Comparison of ENCODE assay signal across 8 cellular contexts in genomic region chr4:38034986-38035882, GRCh38.
DNase-seq lines count a peak whose midpoint lies in the region; ATAC-seq and TF ChIP-seq lines count a peak whose summit lies in the region.

No MANE protein-coding gene starts in this region.

- TF ChIP-seq CTCF in AG09309 (IDR thresholded peaks at IDR 0.05; ENCODE audit: control insufficient read depth, insufficient read depth, low read depth, low read length, missing control alignments) (peak; percentile 62), GM10248 (IDR thresholded peaks at IDR 0.05; ENCODE audit: control extremely low read depth, extremely low read depth, low read depth, missing control alignments) (peak; percentile 59), fibroblast of mammary gland (conservative IDR thresholded peaks at IDR 0.05; ENCODE audit: control insufficient read depth, insufficient read depth, low read depth, low read length) (peak; percentile 72), neutrophil (IDR thresholded peaks at IDR 0.05) (peak; percentile 53)

- H3K27me3 ChIP-seq in neutrophil, result no peaks in the 10 kb centered on the region

- H3K36me3 ChIP-seq in neutrophil, result peaks cover 88% of the 10 kb centered on the region

- H3K4me1 Mint-ChIP-seq in T-cell, result peaks cover 0 to 1% (median 0%) of the 10 kb centered on the region in 3 donors

- DNase-seq in AG09309 (ENCODE audit: low read depth) (peak; percentile 21), GM10248 (ENCODE audit: extremely low spot score) (peak; percentile 70), NCI-H146 treated with DMSO at 0.1 percent for 48 hours (lab: John Stamatoyannopoulos, UW; ENCODE audit: unreplicated experiment) (peak; percentile 44), T-cell (peak in 23 of 34 experiments; percentile 4 to 53 (median 19)), fibroblast of mammary gland (ENCODE audit: low read depth) (peak; percentile 75)

- no peak overlapping the region for H3K27ac Mint-ChIP-seq in T-cell

- no peaks in the 10 kb centered on the region for H3K27me3 Mint-ChIP-seq in T-cell

- H3K36me3 Mint-ChIP-seq in T-cell, result peaks cover 27% of the 10 kb centered on the region

- H3K9me3 Mint-ChIP-seq in T-cell, result no peaks in the 10 kb centered on the region

- POLR2A ChIA-PET in GM10248 (lab: Yijun Ruan, JAX) (no interaction called here), T-cell (lab: Charles Lee) (interaction anchor here in 1 of 2 donors (0.6 kb wide), 1 partner anchor 586 kb away, joined by 3 read pairs; no protein-coding TSS in a partner anchor)

- ATAC-seq in T-cell (replicated peaks in 1 of 4) (peak; percentile 29 to 66 (median 41)), GM18858 (IDR thresholded peaks at IDR 0.05; ENCODE audit: unreplicated experiment) (no peak), GM21825 (IDR thresholded peaks at IDR 0.05; ENCODE audit: unreplicated experiment) (no peak)

- H3K4me3 Mint-ChIP-seq in T-cell, result no peak overlapping the region

- H3K4me1 ChIP-seq in neutrophil (ENCODE audit: control insufficient read depth in 1 of 2, insufficient read depth in 1 of 2, low read depth in 1 of 2, low read length in 1 of 2), result no peaks in the 10 kb centered on the region

- H3K27ac ChIP-seq in neutrophil, result no peak overlapping the region

- H3K4me3 ChIP-seq in AG09309 (ENCODE audit: control insufficient read depth, low read depth, low read length) (no peak overlapping the region), fibroblast of mammary gland (ENCODE audit: control insufficient read depth, low read depth, low read length) (no peak overlapping the region), neutrophil (ENCODE audit: low read depth in 1 of 2, low read length in 1 of 2) (no peak overlapping the region)

- H3K9me3 ChIP-seq in neutrophil, result no peaks in the 10 kb centered on the region

- CTCF ChIA-PET in GM10248 (lab: Yijun Ruan, JAX) (interaction anchor here (0.6 to 6.4 kb wide), 34 partner anchors 9 to 724 kb away, joined by 3 to 51 read pairs (median 3); no protein-coding TSS in a partner anchor), T-cell (lab: Charles Lee) (interaction anchor here (0.7 to 2.2 kb wide), 12 partner anchors 16 to 431 kb away, joined by 3 to 24 read pairs (median 4); no protein-coding TSS in a partner anchor)

Comparison
In these comparisons a context has a peak if more than half of its experiments do, and no peak if none do; other contexts are left out.
1. DNase-seq: peak in every context shown above with its lines; median percentile 75 in fibroblast of mammary gland; 70 in GM10248; 44 in NCI-H146 treated with DMSO at 0.1 percent for 48 hours; 21 in AG09309; 19 in T-cell.
2. ATAC-seq: peak in T-cell (4 of 4); none in GM18858 (single experiment) and GM21825 (single experiment).
3. Peak in every context shown above with its lines, with median percentiles within 50 percentile points of each other: CTCF ChIP-seq.